Comparison of ENCODE assay signal across 13 cellular contexts in the genomic region with DNA sequence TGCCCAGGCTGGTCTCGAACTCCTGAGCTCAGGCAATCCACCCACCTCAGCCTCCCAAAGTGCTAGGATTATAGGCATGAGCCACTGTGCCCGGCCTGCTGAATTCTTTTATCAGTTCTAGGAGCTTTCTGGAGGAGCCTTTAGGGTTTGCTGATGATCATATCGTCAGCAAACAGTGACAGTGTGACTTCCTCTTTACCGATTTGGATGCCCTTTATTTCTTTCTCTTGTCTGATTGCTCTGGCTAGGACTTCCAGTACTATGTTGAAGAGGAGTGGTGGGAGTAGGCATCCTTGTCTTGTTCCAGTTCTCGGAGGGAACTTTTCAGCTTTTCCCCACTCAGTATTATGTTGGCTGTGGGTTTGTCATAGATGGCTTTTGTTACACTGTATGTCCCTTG. TPM values are rescaled to one million over a fixed set of nuclear protein-coding genes. Genes with fewer than 3 reads are reported as not detected.
"Had no signal": no experiment of that assay in that cellular context is flagged by ENCODE, and none has a peak within 500 bp of the region (broad histone marks: within the 10 kb centered on the region; RNA-seq: fewer than 3 reads in every experiment).

No MANE protein-coding gene starts in this region.

RNA-seq across cellular contexts. Expression of a gene that starts 35.3 kb away (rescaled TPM):
- total RNA-seq: activated B cell treated with CpG ODN at 0.5 μM for 24 hours; activated CD4-positive, alpha-beta memory T cell treated with anti-CD3 and anti-CD28 coated beads for 36 hours; activated CD4-positive, alpha-beta memory T cell treated with anti-CD3 and anti-CD28 coated beads, Interleukin-2, amount 10 ng/mL, durations not matched to agents 7 days and 5 days; activated CD4-positive, alpha-beta T cell treated with anti-CD3 and anti-CD28 coated beads for 36 hours; activated CD4-positive, alpha-beta T cell treated with anti-CD3 and anti-CD28 coated beads, Interleukin-2, amount 10 ng/mL, durations not matched to agents 24 days and 14 days; activated CD4-positive, alpha-beta T cell treated with anti-CD3 and anti-CD28 coated beads, Interleukin-2, amount 10 ng/mL, durations not matched to agents 7 days and 5 days; activated CD8-positive, alpha-beta memory T cell treated with anti-CD3 and anti-CD28 coated beads for 36 hours; activated CD8-positive, alpha-beta memory T cell treated with anti-CD3 and anti-CD28 coated beads, Interleukin-2, amount 10 ng/mL, durations not matched to agents 7 days and 5 days; activated CD8-positive, alpha-beta T cell treated with anti-CD3 and anti-CD28 coated beads for 36 hours; activated CD8-positive, alpha-beta T cell treated with anti-CD3 and anti-CD28 coated beads, Interleukin-2, amount 10 ng/mL, durations not matched to agents 7 days and 5 days; T-cell; T-helper 17 cell; T-helper 2 cell treated with Interferon-gamma antibody and Interleukin-4, amounts not matched to agents 100 ng/mL and 5 ng/mL, for 36 hours had no signal
